19 cellular contexts compared by ENCODE assay signal in the genomic region with DNA sequence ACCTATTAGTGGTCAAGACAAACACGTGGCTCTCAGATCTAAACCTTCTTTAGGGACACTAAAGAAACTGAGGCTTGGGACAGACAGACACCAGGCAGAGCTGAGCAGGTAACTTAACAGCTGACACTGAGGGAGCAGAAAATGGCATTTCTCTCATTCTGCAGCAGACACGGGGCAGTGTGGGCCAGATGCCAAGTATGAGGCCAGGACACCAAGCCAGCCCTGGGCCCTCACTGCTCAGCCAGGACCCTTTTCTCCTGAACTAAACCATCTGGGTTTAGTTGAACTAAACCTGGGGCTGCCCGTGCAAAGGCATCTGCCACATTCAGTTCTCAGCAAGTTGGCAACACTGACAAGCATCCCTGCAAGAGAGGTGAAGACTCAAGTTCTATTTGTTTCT.
DNase-seq lines count a peak whose midpoint lies in the region; ATAC-seq and TF ChIP-seq lines count a peak whose summit lies in the region.
"Had no signal": no experiment of that assay in that cellular context is flagged by ENCODE, and none has a peak within 500 bp of the region (broad histone marks: within the 10 kb centered on the region; RNA-seq: fewer than 3 reads in every experiment).

No MANE protein-coding gene starts in this region.

- H3K4me2 ChIP-seq in IMR-90 (ENCODE audit: low read depth, low read length) (no peak overlapping the region), osteoblast (ENCODE audit: insufficient read depth, low read length) (no peak overlapping the region)
- H3K4me2 ChIP-seq: A549, GM23338 had no signal

- 100% methylated on average over 1 of the region's 3 CpGs; no CpG with 5 or more reads in 1 of the 2 experiments for WGBS in IMR-90 (ENCODE audit: extremely low coverage in 2 of 2, insufficient read length in 1 of 2), 2 experiments

- peaks cover 3% of the 10 kb centered on the region for H3K4me1 ChIP-seq in BE2C
- peaks cover 4% of the 10 kb centered on the region for H3K4me1 ChIP-seq in IMR-90 (ENCODE audit: control insufficient read depth, insufficient read depth, low read length)
- no peaks in the 10 kb centered on the region for H3K4me1 ChIP-seq in osteoblast (ENCODE audit: insufficient read depth, low read length)
- H3K4me1 ChIP-seq: A549 had no signal

- no peak overlapping the region for H2AK5ac ChIP-seq in IMR-90 (ENCODE audit: low read depth, low read length)

- peak; percentile 53 for DNase-seq in BE2C
- no peak for DNase-seq in IMR-90
- peak; percentile 62 for DNase-seq in cerebellar cortex (ENCODE audit: low spot score)
- peak; percentile 52 for DNase-seq in osteoblast (ENCODE audit: insufficient read length, low spot score, missing footprints)
- DNase-seq in HPDE6-E6E7 (ENCODE audit: extremely low spot score), result no peak
- no peak for DNase-seq in activated CD4-positive, alpha-beta memory T cell treated with anti-CD3 and anti-CD28 coated beads, Interleukin-2, amount 10 ng/mL, durations not matched to agents 7 days and 5 days
- DNase-seq in NCI-H2227 (lab: John Stamatoyannopoulos, UW; ENCODE audit: unreplicated experiment), result no peak
- DNase-seq: 8988T; ACHN; AML-193; Calu3; CD4-positive, alpha-beta memory T cell; COR-L47; DMS53; DMS79 treated with DMSO at 0.1 percent for 48 hours; H9 had no signal

- no peak overlapping the region for H4K91ac ChIP-seq in IMR-90 (ENCODE audit: insufficient read depth, low read depth, low read length)

- dilution Hi-C loops in IMR-90 (cut with HindIII; ENCODE audit: low sequenced_read_pairs, unreplicated experiment), result no loop called here

- H3K27ac Mint-ChIP-seq in activated CD4-positive, alpha-beta memory T cell treated with anti-CD3 and anti-CD28 coated beads, Interleukin-2, amount 10 ng/mL, durations not matched to agents 7 days and 5 days, result no peak overlapping the region
- H3K27ac Mint-ChIP-seq: GM23338, H9 had no signal

- H3K27me3 Mint-ChIP-seq in activated CD4-positive, alpha-beta memory T cell treated with anti-CD3 and anti-CD28 coated beads, Interleukin-2, amount 10 ng/mL, durations not matched to agents 7 days and 5 days, result no peaks in the 10 kb centered on the region
- H3K27me3 Mint-ChIP-seq: CD4-positive, alpha-beta memory T cell had no signal

- H2BK20ac ChIP-seq in IMR-90 (ENCODE audit: low read depth, low read length), result no peak overlapping the region

- H2BK5ac ChIP-seq in IMR-90 (ENCODE audit: low read depth, low read length, poor library complexity, severe bottlenecking), result no peak overlapping the region

- H3K9me1 ChIP-seq in IMR-90 (ENCODE audit: insufficient read depth, low read length), result peaks cover 7% of the 10 kb centered on the region

- H2BK15ac ChIP-seq in IMR-90 (ENCODE audit: low read depth, low read length), result no peak overlapping the region

- H3K4me3 ChIP-seq in BE2C (ENCODE audit: low read depth, low read length) (no peak overlapping the region), IMR-90 (ENCODE audit: insufficient read depth, low read depth, low read length) (no peak overlapping the region), osteoblast (ENCODE audit: insufficient read depth, low read length) (no peak overlapping the region)
- H3K4me3 ChIP-seq: A549, GM23338 had no signal

- in situ Hi-C loops in IMR-90 (cut with MboI; ENCODE audit: low sequenced_read_pairs), result no loop called here

- H4K20me1 ChIP-seq in IMR-90 (ENCODE audit: insufficient read depth, low read length) (peaks cover 4% of the 10 kb centered on the region), osteoblast (ENCODE audit: insufficient read depth, low read length) (peaks cover 6% of the 10 kb centered on the region)

- no peak overlapping the region for H2AFZ ChIP-seq in IMR-90 (replicated peaks; ENCODE audit: low read length, poor library complexity)
- H2AFZ ChIP-seq in osteoblast (ENCODE audit: low read length), result no peak overlapping the region
- H2AFZ ChIP-seq: GM23338 had no signal

- POLR2A ChIA-PET in IMR-90 (lab: Charles Lee; ENCODE audit: unreplicated experiment), result no interaction called here
- POLR2A ChIA-PET in activated CD4-positive, alpha-beta memory T cell treated with anti-CD3 and anti-CD28 coated beads, Interleukin-2, amount 10 ng/mL, durations not matched to agents 7 days and 5 days (lab: Charles Lee), result no interaction called here

- peaks cover 16% of the 10 kb centered on the region for H3K36me3 Mint-ChIP-seq in activated CD4-positive, alpha-beta memory T cell treated with anti-CD3 and anti-CD28 coated beads, Interleukin-2, amount 10 ng/mL, durations not matched to agents 7 days and 5 days (ENCODE audit: low read depth)

- H3K27me3 ChIP-seq in BE2C, result no peaks in the 10 kb centered on the region
- no peaks in the 10 kb centered on the region for H3K27me3 ChIP-seq in IMR-90 (ENCODE audit: control insufficient read depth, insufficient read depth, low read length)
- H3K27me3 ChIP-seq in osteoblast (ENCODE audit: insufficient read depth, low read length), result no peaks in the 10 kb centered on the region

- CTCF ChIA-PET in IMR-90 (lab: Yijun Ruan, JAX), result interaction anchor here (0.5 kb wide), 1 partner anchor 160 kb away, joined by 4 read pairs; no protein-coding TSS in a partner anchor
- CTCF ChIA-PET in activated CD4-positive, alpha-beta memory T cell treated with anti-CD3 and anti-CD28 coated beads, Interleukin-2, amount 10 ng/mL, durations not matched to agents 7 days and 5 days (lab: Charles Lee), result no interaction called here

- no peak overlapping the region for H2AK9ac ChIP-seq in IMR-90 (replicated peaks; ENCODE audit: low read depth, low read length, poor library complexity)

- no peak overlapping the region for H3K56ac ChIP-seq in IMR-90 (ENCODE audit: extremely low read depth, insufficient read depth, low read length)

- H3K4ac ChIP-seq in IMR-90 (ENCODE audit: low read depth, low read length), result no peak overlapping the region

- H3K4me3 Mint-ChIP-seq in activated CD4-positive, alpha-beta memory T cell treated with anti-CD3 and anti-CD28 coated beads, Interleukin-2, amount 10 ng/mL, durations not matched to agents 7 days and 5 days, result no peak overlapping the region
- H3K4me3 Mint-ChIP-seq: CD4-positive, alpha-beta memory T cell; GM23338; H9 had no signal

- H3K36me3 ChIP-seq in BE2C (peaks cover 20% of the 10 kb centered on the region), IMR-90 (ENCODE audit: control insufficient read depth, insufficient read depth, low read length) (peaks cover 45% of the 10 kb centered on the region), osteoblast (ENCODE audit: insufficient read depth, low read length) (peaks cover 33% of the 10 kb centered on the region)

- no TSS peak for BruUV-seq in IMR-90 (replicated peaks; lab: Mats Ljungman, UMichigan)

- no peak for TF ChIP-seq CTCF in BE2C (IDR thresholded peaks at IDR 0.05; ENCODE audit: low read depth, low read length)
- no peak for TF ChIP-seq CTCF in IMR-90 (conservative IDR thresholded peaks at IDR 0.05; ENCODE audit: low read depth, low read length)
- TF ChIP-seq CTCF in osteoblast (IDR thresholded peaks at IDR 0.05; ENCODE audit: extremely low read depth, low read depth, low read length), result no peak

- H3K14ac ChIP-seq in IMR-90 (replicated peaks; ENCODE audit: low read depth, low read length), result no peak overlapping the region

- H3K27ac ChIP-seq in IMR-90 (ENCODE audit: insufficient read depth, low read length) (no peak overlapping the region), osteoblast (ENCODE audit: low read depth, low read length) (no peak overlapping the region)
- H3K27ac ChIP-seq: A549 had no signal

- no peak overlapping the region for H3K23ac ChIP-seq in IMR-90 (ENCODE audit: low read depth, low read length)

- H3K79me2 ChIP-seq in osteoblast (ENCODE audit: insufficient read depth, low read length), result peaks cover 3% of the 10 kb centered on the region

- ATAC-seq in IMR-90 (ENCODE audit: low read depth), result 0 out of 2 replicates have a peak, but pooled peaks have one; percentile 14
- ATAC-seq: A549, GM23338, HCT116 had no signal

- H3K9me3 Mint-ChIP-seq in activated CD4-positive, alpha-beta memory T cell treated with anti-CD3 and anti-CD28 coated beads, Interleukin-2, amount 10 ng/mL, durations not matched to agents 7 days and 5 days, result no peaks in the 10 kb centered on the region
- H3K9me3 Mint-ChIP-seq: H9 had no signal

- no peak for TF ChIP-seq POLR2A in IMR-90 (IDR thresholded peaks at IDR 0.05; ENCODE audit: low read depth, low read length)

- intact Hi-C loops in IMR-90 (cut with micrococcal nuclease), result no loop called here

- H3K9me3 ChIP-seq in BE2C (no peaks in the 10 kb centered on the region), IMR-90 (ENCODE audit: control insufficient read depth, insufficient read depth, low read length) (no peaks in the 10 kb centered on the region), osteoblast (ENCODE audit: low read depth, low read length) (no peaks in the 10 kb centered on the region)
- H3K9me3 ChIP-seq: A549 had no signal

- H2BK120ac ChIP-seq in IMR-90 (ENCODE audit: low read depth, low read length), result no peak overlapping the region

- H4K8ac ChIP-seq in IMR-90 (ENCODE audit: low read depth in 2 of 2, low read length in 2 of 2), result no peak overlapping the region

- H3K18ac ChIP-seq in IMR-90 (ENCODE audit: low read depth, low read length), result no peak overlapping the region

- peaks cover 2 to 5% of the 10 kb centered on the region in 2 experiments; a peak in 2 of 4 replicates for H3K79me1 ChIP-seq in IMR-90 (ENCODE audit: low read depth in 1 of 2, low read length in 2 of 2)

- no peaks in the 10 kb centered on the region for H3K4me1 Mint-ChIP-seq in activated CD4-positive, alpha-beta memory T cell treated with anti-CD3 and anti-CD28 coated beads, Interleukin-2, amount 10 ng/mL, durations not matched to agents 7 days and 5 days
- H3K4me1 Mint-ChIP-seq: CD4-positive, alpha-beta memory T cell; GM23338; H9 had no signal

- no peak overlapping the region for H4K5ac ChIP-seq in IMR-90 (ENCODE audit: low read depth, low read length)

- no peak overlapping the region for H3K9ac ChIP-seq in IMR-90 (ENCODE audit: low read depth, low read length)

- TF ChIP-seq RAD21 in IMR-90 (IDR thresholded peaks at IDR 0.05; ENCODE audit: low read length), result no peak

TF ChIP-seq in IMR-90, 13 proteins besides CTCF, POLR2A, EP300 and RAD21 (continues in another document):
- TF ChIP-seq NFE2L2 (IDR thresholded peaks at IDR 0.05; ENCODE audit: low read depth, low read length) (no peak), FOS (IDR thresholded peaks at IDR 0.05; ENCODE audit: low read depth, low read length) (no peak), RCOR1 (IDR thresholded peaks at IDR 0.05; ENCODE audit: insufficient replicate concordance, low read length) (no peak), MXI1 (IDR thresholded peaks at IDR 0.05; ENCODE audit: borderline replicate concordance, low read depth, low read length) (no peak), SMC3 (IDR thresholded peaks at IDR 0.05; ENCODE audit: low read depth, low read length) (no peak)

Comparison
In these comparisons a context has a peak if more than half of its experiments do, and no peak if none do; other contexts are left out.
1. DNase-seq: peak in BE2C (single experiment), cerebellar cortex (single experiment) and osteoblast (single experiment); none in IMR-90 (single experiment), HPDE6-E6E7 (single experiment), activated CD4-positive, alpha-beta memory T cell treated with anti-CD3 and anti-CD28 coated beads, Interleukin-2, amount 10 ng/mL, durations not matched to agents 7 days and 5 days (single experiment) and NCI-H2227 (single experiment).